Comparison of ENCODE assay signal across 19 cellular contexts in genomic region chr7:82388138-82388537, GRCh38. TPM values are rescaled to one million over a fixed set of nuclear protein-coding genes. Genes with fewer than 3 reads are reported as not detected.
A peak's percentile ranks its signal among the peaks of the same experiment; 100 is the strongest.
DNase-seq lines count a peak whose midpoint lies in the region; ATAC-seq, FAIRE-seq and TF ChIP-seq lines count a peak whose summit lies in the region.
"Had no signal": no experiment of that assay in that cellular context is flagged by ENCODE, and none has a peak within 500 bp of the region (broad histone marks: within the 10 kb centered on the region; RNA-seq: fewer than 3 reads in every experiment).

No MANE protein-coding gene starts in this region.

- no peak for ATAC-seq in GM21723 (IDR thresholded peaks at IDR 0.05; ENCODE audit: unreplicated experiment)
- ATAC-seq in activated T-cell treated with anti-CD3 and anti-CD28 coated beads, Interleukin-2, amount 50 U/mL, for 4 hours: no peak
- ATAC-seq in gastroesophageal sphincter: no peak
- ATAC-seq: PC-3 had no signal

- H3K9me3 ChIP-seq in gastroesophageal sphincter: no peaks in the 10 kb centered on the region
- H3K9me3 ChIP-seq: Caco-2 had no signal

- peak overlapping the region; percentile 43 for H3K27ac Mint-ChIP-seq in progenitor cell of endocrine pancreas

- H3K4me3 Mint-ChIP-seq in progenitor cell of endocrine pancreas (ENCODE audit: low read depth): no peak overlapping the region
- H3K4me3 Mint-ChIP-seq in activated T-cell treated with anti-CD3 and anti-CD28 coated beads, Interleukin-2, amount 50 U/mL, for 4 hours: no peak overlapping the region
- H3K4me3 Mint-ChIP-seq: H9 had no signal

- H3K27me3 Mint-ChIP-seq in progenitor cell of endocrine pancreas: no peaks in the 10 kb centered on the region
- H3K27me3 Mint-ChIP-seq in activated T-cell treated with anti-CD3 and anti-CD28 coated beads, Interleukin-2, amount 50 U/mL, for 4 hours (ENCODE audit: low read depth): no peaks in the 10 kb centered on the region

- no peaks in the 10 kb centered on the region for H3K36me3 Mint-ChIP-seq in progenitor cell of endocrine pancreas (ENCODE audit: insufficient read depth)
- H3K36me3 Mint-ChIP-seq in activated T-cell treated with anti-CD3 and anti-CD28 coated beads, Interleukin-2, amount 50 U/mL, for 4 hours (ENCODE audit: insufficient read depth): no peaks in the 10 kb centered on the region

- H3K36me3 ChIP-seq in BJ (ENCODE audit: control insufficient read depth, insufficient read depth, low read length) (no peaks in the 10 kb centered on the region), gastroesophageal sphincter (no peaks in the 10 kb centered on the region)

- peaks cover 0 to 3% (median 0%) of the 10 kb centered on the region in 3 donors for H3K4me1 ChIP-seq in gastroesophageal sphincter
- H3K4me1 ChIP-seq: Caco-2 had no signal

- H3K9me3 Mint-ChIP-seq in progenitor cell of endocrine pancreas (ENCODE audit: low read depth): no peaks in the 10 kb centered on the region
- H3K9me3 Mint-ChIP-seq in activated T-cell treated with anti-CD3 and anti-CD28 coated beads, Interleukin-2, amount 50 U/mL, for 4 hours: peaks cover 4% of the 10 kb centered on the region

- H3K27ac ChIP-seq in gastroesophageal sphincter: no peak overlapping the region
- H3K27ac ChIP-seq: RWPE1 had no signal

- TF ChIP-seq POLR2A in gastroesophageal sphincter (IDR thresholded peaks at IDR 0.05): no peak

- 75 to 78% methylated on average over 2 of the region's 2 CpGs for WGBS in gastroesophageal sphincter (ENCODE audit: low coverage in 1 of 2), 2 donors

- H3K4me1 Mint-ChIP-seq in progenitor cell of endocrine pancreas (ENCODE audit: low read depth): peaks cover 7% of the 10 kb centered on the region
- H3K4me1 Mint-ChIP-seq in activated T-cell treated with anti-CD3 and anti-CD28 coated beads, Interleukin-2, amount 50 U/mL, for 4 hours (ENCODE audit: low read depth): no peaks in the 10 kb centered on the region

- TF ChIP-seq CTCF in BJ (IDR thresholded peaks at IDR 0.05; ENCODE audit: insufficient read depth, low read depth, low read length) (no peak), progenitor cell of endocrine pancreas (IDR thresholded peaks at IDR 0.05; ENCODE audit: unreplicated experiment) (no peak), gastroesophageal sphincter (IDR thresholded peaks at IDR 0.05) (no peak)

- peak; percentile 9 for DNase-seq in BJ (ENCODE audit: low read depth)
- DNase-seq in OCI-M1 (lab: John Stamatoyannopoulos, UW): peak; percentile 48
- no peak for DNase-seq in progenitor cell of endocrine pancreas (ENCODE audit: low spot score, unreplicated experiment)
- no peak for DNase-seq in activated T-cell treated with anti-CD3 and anti-CD28 coated beads, Interleukin-2, amount 50 U/mL, for 4 hours
- DNase-seq: AML-193, Caco-2, DMS53, H9, IMR-90, NCI-H187 treated with DMSO at 0.1 percent for 48 hours, NCI-H446 treated with DMSO at 0.1 percent for 48 hours, NCI-H748 treated with DMSO at 0.1 percent for 48 hours, PC-3 had no signal

- peak; percentile 93 for FAIRE-seq in endometrium (lab: Jason Lieb, UNC)
- FAIRE-seq: A204.1 had no signal

- H3K27me3 ChIP-seq in BJ (ENCODE audit: control insufficient read depth, insufficient read depth, low read length): no peaks in the 10 kb centered on the region
- H3K27me3 ChIP-seq in gastroesophageal sphincter: no peaks in the 10 kb centered on the region

- CTCF ChIA-PET in BJ (lab: Yijun Ruan, JAX): interaction anchor here (0.7 to 0.9 kb wide), 2 partner anchors 9 to 218 kb away, joined by 3 read pairs; no protein-coding TSS in a partner anchor

- H3K4me3 ChIP-seq in BJ (ENCODE audit: low read depth, low read length) (no peak overlapping the region), gastroesophageal sphincter (no peak overlapping the region)

- TF ChIP-seq EP300 in gastroesophageal sphincter (IDR thresholded peaks at IDR 0.05): no peak

- POLR2A ChIA-PET in BJ (lab: Charles Lee): no interaction called here

RNA-seq across cellular contexts. Expression of gene CACNA2D1, which starts 55.4 kb away (rescaled TPM):
- polyA plus RNA-seq in BJ (2011; rRNA removed): 6.0 and 11.0 TPM in 2 replicates
- 23.0 and 26.9 TPM in 2 replicates for polyA minus RNA-seq in BJ (2011; rRNA and poly(A)+ RNA removed)
- 25.1 and 27.4 TPM in 2 replicates for total RNA-seq in progenitor cell of endocrine pancreas
- total RNA-seq in activated T-cell treated with anti-CD3 and anti-CD28 coated beads, Interleukin-2, amount 50 U/mL, for 4 hours: under 1 TPM; 0.03 to 0.24 (median 0.18) TPM
- 10 to 100 TPM; 29.8 to 47.6 (median 36.6) TPM for total RNA-seq in gastroesophageal sphincter
- total RNA-seq: Caco-2, HT-29 had no signal

Comparison
In these comparisons a context has a peak if more than half of its experiments do, and no peak if none do; other contexts are left out.
1. DNase-seq: peak in BJ (single experiment) and OCI-M1 (single experiment); none in progenitor cell of endocrine pancreas (single experiment) and activated T-cell treated with anti-CD3 and anti-CD28 coated beads, Interleukin-2, amount 50 U/mL, for 4 hours (single experiment).
2. RNA of gene CACNA2D1, which starts 55.4 kb away (total RNA-seq): 29.8 to 47.6 TPM in gastroesophageal sphincter and 25.1 to 27.4 TPM in progenitor cell of endocrine pancreas; 0.03 to 0.24 TPM in activated T-cell treated with anti-CD3 and anti-CD28 coated beads, Interleukin-2, amount 50 U/mL, for 4 hours; every median in the first group is over 10 times any median in the second.